Comparison of ENCODE assay signal across 8 cellular contexts in the genomic region with DNA sequence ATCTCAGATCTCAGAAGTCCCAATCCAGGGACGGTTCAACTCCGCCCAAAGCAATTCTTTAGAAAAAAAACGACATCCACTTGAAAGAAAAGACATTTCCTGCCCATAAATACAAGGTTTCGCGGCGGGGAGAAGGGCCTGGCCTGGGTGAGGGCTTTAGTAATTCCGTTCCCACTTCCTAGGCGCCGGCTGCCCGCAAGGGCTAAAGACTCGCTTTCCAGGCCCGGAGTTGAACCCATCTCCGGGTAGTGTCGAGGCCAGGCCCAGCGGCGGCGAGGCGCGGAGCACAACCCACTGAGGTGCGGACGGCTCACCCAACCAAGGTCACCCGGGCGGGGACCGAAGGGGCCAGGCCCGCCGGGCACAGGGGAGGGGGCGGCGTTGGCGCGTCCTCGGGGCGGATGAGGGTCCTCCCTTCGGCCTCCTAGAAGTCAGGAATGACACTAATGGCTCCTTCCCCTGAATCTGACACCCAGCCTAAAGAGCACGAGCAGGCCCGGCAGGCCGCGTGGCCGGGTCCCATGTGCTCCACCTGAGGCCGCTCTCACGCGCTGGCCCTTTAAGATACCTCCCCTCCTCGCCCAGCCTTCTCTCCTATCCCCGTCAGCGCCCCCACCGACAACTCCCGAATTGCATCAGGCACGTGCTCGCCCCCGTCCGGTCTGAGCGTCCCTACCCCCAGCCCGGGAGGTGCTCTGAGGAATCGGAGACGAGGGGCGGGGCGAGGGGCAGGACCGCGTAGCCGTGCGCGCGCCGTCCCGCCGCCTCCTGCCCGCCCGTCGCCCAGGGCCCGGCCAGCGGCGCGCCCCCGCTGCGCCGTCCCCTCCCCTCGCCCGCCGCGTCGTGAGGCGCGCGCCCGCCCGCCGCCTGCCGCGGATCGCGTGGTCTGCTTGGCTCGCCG. TPM values are rescaled to one million over a fixed set of nuclear protein-coding genes. Genes with fewer than 3 reads are reported as not detected.
DNase-seq lines count a peak whose midpoint lies in the region; ATAC-seq and TF ChIP-seq lines count a peak whose summit lies in the region.

No MANE protein-coding gene starts in this region.

- H2AFZ ChIP-seq in KMS-11 (ENCODE audit: low read depth), result peak overlapping the region; percentile 58

- H3K27ac ChIP-seq in KMS-11 (peak overlapping the region; percentile 98), esophagus muscularis mucosa (replicated peaks in 1 of 4) (peak overlapping the region; percentile 98 to 100 (median 99)), muscle layer of duodenum (ENCODE audit: low read length) (peak overlapping the region; percentile 97)

- H3K4me3 Mint-ChIP-seq in activated T-cell treated with anti-CD3 and anti-CD28 coated beads, Interleukin-2, amount 50 U/mL, for 72 hours, result peak overlapping the region; percentile 93 to 97

- peak overlapping the region; percentile 99 for H3K27ac Mint-ChIP-seq in activated T-cell treated with anti-CD3 and anti-CD28 coated beads, Interleukin-2, amount 50 U/mL, for 72 hours

- TF ChIP-seq CTCF in KMS-11 (conservative IDR thresholded peaks at IDR 0.05; ENCODE audit: low read depth, low read length) (no peak), esophagus muscularis mucosa (IDR thresholded peaks at IDR 0.05) (peak in 2 of 3 experiments; percentile 33 to 41)

- peak overlapping the region; percentile 91 for H3K4me2 ChIP-seq in KMS-11

- H4K20me1 ChIP-seq in KMS-11 (ENCODE audit: insufficient read depth), result peaks cover 19% of the 10 kb centered on the region; the same call in 1 of the 2 replicates

- H3K27me3 ChIP-seq in KMS-11 (ENCODE audit: insufficient read depth, low read depth), result no peaks in the 10 kb centered on the region
- no peaks in the 10 kb centered on the region for H3K27me3 ChIP-seq in esophagus muscularis mucosa
- no peaks in the 10 kb centered on the region for H3K27me3 ChIP-seq in muscle layer of duodenum (ENCODE audit: low read depth, low read length)

- H3K9me3 ChIP-seq in esophagus muscularis mucosa (no peaks in the 10 kb centered on the region), muscle layer of duodenum (ENCODE audit: control insufficient read depth in 1 of 2, low read length in 2 of 2) (no peaks in the 10 kb centered on the region)

- intact Hi-C loops in esophagus muscularis mucosa (cut with DNase I), result loop anchor here (5.0 kb wide), 3 partner anchors 43 to 103 kb away; partner anchors contain the start of gene CNOT8

- H3K36me3 Mint-ChIP-seq in activated T-cell treated with anti-CD3 and anti-CD28 coated beads, Interleukin-2, amount 50 U/mL, for 72 hours (ENCODE audit: insufficient read depth in 2 of 2), result peaks cover 8 to 12% of the 10 kb centered on the region in 2 donors

- no peak overlapping the region for H3K4me3 ChIP-seq in KMS-11 (IDR thresholded peaks at IDR 0.05; ENCODE audit: insufficient read depth, low read depth, low read length)
- H3K4me3 ChIP-seq in esophagus muscularis mucosa, result peak overlapping the region; percentile 98 to 100 (median 99)
- H3K4me3 ChIP-seq in muscle layer of duodenum (ENCODE audit: low read depth in 1 of 2, low read length in 2 of 2), result peak overlapping the region; percentile 72 to 91

- peaks cover 33% of the 10 kb centered on the region for H3K4me1 Mint-ChIP-seq in activated T-cell treated with anti-CD3 and anti-CD28 coated beads, Interleukin-2, amount 50 U/mL, for 72 hours (ENCODE audit: low read depth)

- peak; percentile 78 for TF ChIP-seq POLR2A in esophagus muscularis mucosa (IDR thresholded peaks at IDR 0.05; ENCODE audit: low read depth)

- 4% methylated on average over 28 of the region's 92 CpGs for WGBS in esophagus muscularis mucosa

- peak; percentile 85 for ATAC-seq in GM21786 (IDR thresholded peaks at IDR 0.05; ENCODE audit: unreplicated experiment)
- ATAC-seq in activated T-cell treated with anti-CD3 and anti-CD28 coated beads, Interleukin-2, amount 50 U/mL, for 72 hours (replicated peaks in 1 of 2), result peak; percentile 88 to 90

- no peaks in the 10 kb centered on the region for H3K9me3 Mint-ChIP-seq in activated T-cell treated with anti-CD3 and anti-CD28 coated beads, Interleukin-2, amount 50 U/mL, for 72 hours

- peak overlapping the region; percentile 100 for H3K9ac ChIP-seq in KMS-11

- H3K27me3 Mint-ChIP-seq in activated T-cell treated with anti-CD3 and anti-CD28 coated beads, Interleukin-2, amount 50 U/mL, for 72 hours (ENCODE audit: low read depth), result no peaks in the 10 kb centered on the region

- H3K4me1 ChIP-seq in KMS-11 (ENCODE audit: low read depth, poor library complexity, severe bottlenecking) (peaks cover 33% of the 10 kb centered on the region), esophagus muscularis mucosa (peaks cover 39 to 53% (median 50%) of the 10 kb centered on the region in 4 donors), muscle layer of duodenum (ENCODE audit: control insufficient read depth in 1 of 2, insufficient read depth in 2 of 2, low read length in 2 of 2) (peaks cover 14 to 25% of the 10 kb centered on the region in 2 donors)

- peaks cover 47% of the 10 kb centered on the region for H3K79me2 ChIP-seq in KMS-11 (ENCODE audit: insufficient read depth, low read depth)

- DNase-seq in Daoy (ENCODE audit: low read depth) (peak; percentile 100), esophagus muscularis mucosa (ENCODE audit: extremely low spot score) (peak; percentile 99)
- peak; percentile 99 to 100 for DNase-seq in activated T-cell treated with anti-CD3 and anti-CD28 coated beads, Interleukin-2, amount 50 U/mL, for 72 hours
- peak; percentile 99 for DNase-seq in stimulated activated CD8-positive, alpha-beta memory T cell treated with anti-CD3 and anti-CD28 coated beads, Interleukin-7, amount 100 ng/mL, for 24 hours (ENCODE audit: low read depth)

- no peak for TF ChIP-seq EP300 in esophagus muscularis mucosa (IDR thresholded peaks at IDR 0.05)

- H3K36me3 ChIP-seq in KMS-11 (ENCODE audit: insufficient read depth) (no peaks in the 10 kb centered on the region), esophagus muscularis mucosa (no peaks in the 10 kb centered on the region), muscle layer of duodenum (ENCODE audit: control insufficient read depth in 1 of 2, insufficient read depth in 2 of 2, low read length in 2 of 2) (no peaks in the 10 kb centered on the region)

TF ChIP-seq in PFSK-1, 5 proteins besides CTCF, POLR2A, EP300 and RAD21:
- TF ChIP-seq SIN3A (IDR thresholded peaks at IDR 0.05; ENCODE audit: borderline replicate concordance, insufficient read depth, low read length) (no peak), FOXP2 (optimal IDR thresholded peaks at IDR 0.05; ENCODE audit: borderline replicate concordance, extremely low read depth, extremely low read length, insufficient read depth) (peak; percentile 95), TAF1 (IDR thresholded peaks at IDR 0.05; ENCODE audit: borderline replicate concordance, insufficient read depth, low read length) (peak; percentile 36; the same call in 1 of the 2 replicates), POLR2AphosphoS5 (IDR thresholded peaks at IDR 0.05; ENCODE audit: low read depth, low read length) (peak; percentile 74)
TF ChIP-seq in PFSK-1: peak in this region for 3.

RNA-seq across cellular contexts. Expression of gene LARP1, which starts 0.5 kb away (rescaled TPM):
- total RNA-seq in Daoy (2014; rRNA removed; shearing (Covaris generic)), result 38.5 and 61.9 TPM in 2 replicates
- polyA plus RNA-seq in PFSK-1 (2012; ENCODE audit: insufficient read length, low read depth), result 197 TPM
- total RNA-seq in activated T-cell treated with anti-CD3 and anti-CD28 coated beads, Interleukin-2, amount 50 U/mL, for 72 hours, result 100 to 1,000 TPM; 248 to 266 TPM
- 100 to 1,000 TPM in 2 of 4 donors, 10 to 100 TPM in 2; 79.7 to 128 (median 101) TPM for total RNA-seq in esophagus muscularis mucosa
